ENCODE assay signal across 1 cellular context in the genomic region with DNA sequence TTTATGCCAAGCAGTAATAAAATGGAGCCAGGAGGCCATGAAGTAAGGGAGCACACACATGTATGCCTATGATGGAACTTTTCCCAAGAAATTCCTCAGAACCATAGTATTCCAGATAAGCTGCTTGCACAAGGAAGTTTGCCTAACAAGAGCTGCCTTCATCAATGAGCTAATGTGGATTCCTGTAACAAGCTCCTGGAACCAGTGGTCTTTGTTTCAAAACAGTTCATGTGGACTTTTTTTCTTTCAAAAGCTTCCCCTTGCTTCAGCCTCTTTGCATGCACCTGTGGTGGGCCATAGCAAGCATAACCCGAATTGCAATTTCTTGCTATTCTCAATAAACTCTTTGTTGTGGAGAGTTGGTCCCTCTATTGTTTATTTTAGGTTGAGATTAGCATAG.
A peak's percentile ranks its signal among the peaks of the same experiment; 100 is the strongest.
TF ChIP-seq lines count a peak whose summit lies in the region.

No MANE protein-coding gene starts in this region.

TF ChIP-seq in GM23338, 12 proteins besides CTCF, POLR2A, EP300 and RAD21 (continued from another document):
- TF ChIP-seq, protein P1, sequence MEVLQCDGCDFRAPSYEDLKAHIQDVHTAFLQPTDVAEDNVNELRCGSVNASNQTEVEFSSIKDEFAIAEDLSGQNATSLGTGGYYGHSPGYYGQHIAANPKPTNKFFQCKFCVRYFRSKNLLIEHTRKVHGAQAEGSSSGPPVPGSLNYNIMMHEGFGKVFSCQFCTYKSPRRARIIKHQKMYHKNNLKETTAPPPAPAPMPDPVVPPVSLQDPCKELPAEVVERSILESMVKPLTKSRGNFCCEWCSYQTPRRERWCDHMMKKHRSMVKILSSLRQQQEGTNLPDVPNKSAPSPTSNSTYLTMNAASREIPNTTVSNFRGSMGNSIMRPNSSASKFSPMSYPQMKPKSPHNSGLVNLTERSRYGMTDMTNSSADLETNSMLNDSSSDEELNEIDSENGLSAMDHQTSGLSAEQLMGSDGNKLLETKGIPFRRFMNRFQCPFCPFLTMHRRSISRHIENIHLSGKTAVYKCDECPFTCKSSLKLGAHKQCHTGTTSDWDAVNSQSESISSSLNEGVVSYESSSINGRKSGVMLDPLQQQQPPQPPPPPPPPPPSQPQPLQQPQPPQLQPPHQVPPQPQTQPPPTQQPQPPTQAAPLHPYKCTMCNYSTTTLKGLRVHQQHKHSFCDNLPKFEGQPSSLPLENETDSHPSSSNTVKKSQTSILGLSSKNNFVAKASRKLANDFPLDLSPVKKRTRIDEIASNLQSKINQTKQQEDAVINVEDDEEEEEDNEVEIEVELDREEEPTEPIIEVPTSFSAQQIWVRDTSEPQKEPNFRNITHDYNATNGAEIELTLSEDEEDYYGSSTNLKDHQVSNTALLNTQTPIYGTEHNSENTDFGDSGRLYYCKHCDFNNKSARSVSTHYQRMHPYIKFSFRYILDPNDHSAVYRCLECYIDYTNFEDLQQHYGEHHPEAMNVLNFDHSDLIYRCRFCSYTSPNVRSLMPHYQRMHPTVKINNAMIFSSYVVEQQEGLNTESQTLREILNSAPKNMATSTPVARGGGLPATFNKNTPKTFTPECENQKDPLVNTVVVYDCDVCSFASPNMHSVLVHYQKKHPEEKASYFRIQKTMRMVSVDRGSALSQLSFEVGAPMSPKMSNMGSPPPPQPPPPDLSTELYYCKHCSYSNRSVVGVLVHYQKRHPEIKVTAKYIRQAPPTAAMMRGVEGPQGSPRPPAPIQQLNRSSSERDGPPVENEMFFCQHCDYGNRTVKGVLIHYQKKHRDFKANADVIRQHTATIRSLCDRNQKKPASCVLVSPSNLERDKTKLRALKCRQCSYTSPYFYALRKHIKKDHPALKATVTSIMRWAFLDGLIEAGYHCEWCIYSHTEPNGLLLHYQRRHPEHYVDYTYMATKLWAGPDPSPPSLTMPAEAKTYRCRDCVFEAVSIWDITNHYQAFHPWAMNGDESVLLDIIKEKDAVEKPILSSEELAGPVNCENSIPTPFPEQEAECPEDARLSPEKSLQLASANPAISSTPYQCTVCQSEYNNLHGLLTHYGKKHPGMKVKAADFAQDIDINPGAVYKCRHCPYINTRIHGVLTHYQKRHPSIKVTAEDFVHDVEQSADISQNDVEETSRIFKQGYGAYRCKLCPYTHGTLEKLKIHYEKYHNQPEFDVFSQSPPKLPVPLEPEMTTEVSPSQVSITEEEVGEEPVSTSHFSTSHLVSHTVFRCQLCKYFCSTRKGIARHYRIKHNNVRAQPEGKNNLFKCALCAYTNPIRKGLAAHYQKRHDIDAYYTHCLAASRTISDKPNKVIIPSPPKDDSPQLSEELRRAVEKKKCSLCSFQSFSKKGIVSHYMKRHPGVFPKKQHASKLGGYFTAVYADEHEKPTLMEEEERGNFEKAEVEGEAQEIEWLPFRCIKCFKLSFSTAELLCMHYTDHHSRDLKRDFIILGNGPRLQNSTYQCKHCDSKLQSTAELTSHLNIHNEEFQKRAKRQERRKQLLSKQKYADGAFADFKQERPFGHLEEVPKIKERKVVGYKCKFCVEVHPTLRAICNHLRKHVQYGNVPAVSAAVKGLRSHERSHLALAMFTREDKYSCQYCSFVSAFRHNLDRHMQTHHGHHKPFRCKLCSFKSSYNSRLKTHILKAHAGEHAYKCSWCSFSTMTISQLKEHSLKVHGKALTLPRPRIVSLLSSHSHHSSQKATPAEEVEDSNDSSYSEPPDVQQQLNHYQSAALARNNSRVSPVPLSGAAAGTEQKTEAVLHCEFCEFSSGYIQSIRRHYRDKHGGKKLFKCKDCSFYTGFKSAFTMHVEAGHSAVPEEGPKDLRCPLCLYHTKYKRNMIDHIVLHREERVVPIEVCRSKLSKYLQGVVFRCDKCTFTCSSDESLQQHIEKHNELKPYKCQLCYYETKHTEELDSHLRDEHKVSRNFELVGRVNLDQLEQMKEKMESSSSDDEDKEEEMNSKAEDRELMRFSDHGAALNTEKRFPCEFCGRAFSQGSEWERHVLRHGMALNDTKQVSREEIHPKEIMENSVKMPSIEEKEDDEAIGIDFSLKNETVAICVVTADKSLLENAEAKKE (CRISPR knock-in tag; IDR thresholded peaks at IDR 0.05) = peak; percentile 33; the same call in 1 of the 2 replicates
- no peak for TF ChIP-seq STAT1 (IDR thresholded peaks at IDR 0.05; ENCODE audit: unreplicated experiment)
- TF ChIP-seq, protein P2, sequence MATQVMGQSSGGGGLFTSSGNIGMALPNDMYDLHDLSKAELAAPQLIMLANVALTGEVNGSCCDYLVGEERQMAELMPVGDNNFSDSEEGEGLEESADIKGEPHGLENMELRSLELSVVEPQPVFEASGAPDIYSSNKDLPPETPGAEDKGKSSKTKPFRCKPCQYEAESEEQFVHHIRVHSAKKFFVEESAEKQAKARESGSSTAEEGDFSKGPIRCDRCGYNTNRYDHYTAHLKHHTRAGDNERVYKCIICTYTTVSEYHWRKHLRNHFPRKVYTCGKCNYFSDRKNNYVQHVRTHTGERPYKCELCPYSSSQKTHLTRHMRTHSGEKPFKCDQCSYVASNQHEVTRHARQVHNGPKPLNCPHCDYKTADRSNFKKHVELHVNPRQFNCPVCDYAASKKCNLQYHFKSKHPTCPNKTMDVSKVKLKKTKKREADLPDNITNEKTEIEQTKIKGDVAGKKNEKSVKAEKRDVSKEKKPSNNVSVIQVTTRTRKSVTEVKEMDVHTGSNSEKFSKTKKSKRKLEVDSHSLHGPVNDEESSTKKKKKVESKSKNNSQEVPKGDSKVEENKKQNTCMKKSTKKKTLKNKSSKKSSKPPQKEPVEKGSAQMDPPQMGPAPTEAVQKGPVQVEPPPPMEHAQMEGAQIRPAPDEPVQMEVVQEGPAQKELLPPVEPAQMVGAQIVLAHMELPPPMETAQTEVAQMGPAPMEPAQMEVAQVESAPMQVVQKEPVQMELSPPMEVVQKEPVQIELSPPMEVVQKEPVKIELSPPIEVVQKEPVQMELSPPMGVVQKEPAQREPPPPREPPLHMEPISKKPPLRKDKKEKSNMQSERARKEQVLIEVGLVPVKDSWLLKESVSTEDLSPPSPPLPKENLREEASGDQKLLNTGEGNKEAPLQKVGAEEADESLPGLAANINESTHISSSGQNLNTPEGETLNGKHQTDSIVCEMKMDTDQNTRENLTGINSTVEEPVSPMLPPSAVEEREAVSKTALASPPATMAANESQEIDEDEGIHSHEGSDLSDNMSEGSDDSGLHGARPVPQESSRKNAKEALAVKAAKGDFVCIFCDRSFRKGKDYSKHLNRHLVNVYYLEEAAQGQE (IDR thresholded peaks at IDR 0.05; ENCODE audit: unreplicated experiment) = no peak
- TF ChIP-seq POLR2AphosphoS5 (IDR thresholded peaks at IDR 0.05; ENCODE audit: low read depth) = no peak
- TF ChIP-seq NANOG (IDR thresholded peaks at IDR 0.05; ENCODE audit: borderline replicate concordance) = 0 out of 2 replicates have a peak, but pooled peaks have one; percentile 10
- TF ChIP-seq CREB1 (CRISPR knock-in tag; IDR thresholded peaks at IDR 0.05; ENCODE audit: low read depth) = no peak
